ENCODE assay signal across 1 cellular context in genomic region chr19:2259331-2259730, GRCh38.
TF ChIP-seq lines count a peak whose summit lies in the region.

No MANE protein-coding gene starts in this region.

TF ChIP-seq in GM12878, 131 proteins besides CTCF, POLR2A, EP300 and RAD21:
- no peak for TF ChIP-seq PML (IDR thresholded peaks at IDR 0.05; ENCODE audit: low read length)
- TF ChIP-seq RAD51 (IDR thresholded peaks at IDR 0.05), result no peak
- TF ChIP-seq HSF1 (IDR thresholded peaks at IDR 0.05; ENCODE audit: low read depth, low read length), result peak; percentile 58; the same call in 1 of the 2 replicates
